Comparison of ENCODE assay signal across 3 cellular contexts in genomic region chr12:83603106-83603505, GRCh38.
TF ChIP-seq lines count a peak whose summit lies in the region.

No MANE protein-coding gene starts in this region.

TF ChIP-seq in A549, 52 proteins besides CTCF, POLR2A, EP300 and RAD21 (continued from another document):
- TF ChIP-seq MAFK (IDR thresholded peaks at IDR 0.05; ENCODE audit: partially characterized antibody) = peak; percentile 93

TF ChIP-seq in IMR-90, 13 proteins besides CTCF, POLR2A, EP300 and RAD21:
- TF ChIP-seq MAFK (IDR thresholded peaks at IDR 0.05; ENCODE audit: low read depth, low read length) (peak; percentile 97), BHLHE40 (IDR thresholded peaks at IDR 0.05; ENCODE audit: low read depth, low read length) (no peak)
TF ChIP-seq in IMR-90: peak in this region for 1.

TF ChIP-seq in H1, 55 proteins besides CTCF, POLR2A, EP300 and RAD21 (continued from another document):
- TF ChIP-seq MAFK (IDR thresholded peaks at IDR 0.05; ENCODE audit: low read depth, low read length) = peak; percentile 90
- TF ChIP-seq MAX (IDR thresholded peaks at IDR 0.05) = no peak
- no peak for TF ChIP-seq NANOG (IDR thresholded peaks at IDR 0.05; ENCODE audit: insufficient read depth, low read depth, low read length, poor library complexity, severe bottlenecking)
